In genomic region chr17:63826468-63827001, GRCh38 we compare ENCODE assay signal across 8 cellular contexts. TPM values are rescaled to one million over a fixed set of nuclear protein-coding genes. Genes with fewer than 3 reads are reported as not detected.
DNase-seq lines count a peak whose midpoint lies in the region; ATAC-seq and TF ChIP-seq lines count a peak whose summit lies in the region.

No MANE protein-coding gene starts in this region.

- CTCF ChIA-PET in HCT116 (lab: Charles Lee), result interaction anchor here (1.0 to 1.7 kb wide), 2 partner anchors 8 to 40 kb away, joined by 3 to 6 read pairs; no protein-coding TSS in a partner anchor

- peak overlapping the region; percentile 99 for H3K27ac Mint-ChIP-seq in T-helper 17 cell

- TF ChIP-seq POLR2A in HCT116 (IDR thresholded peaks at IDR 0.05; ENCODE audit: borderline replicate concordance, extremely low read depth, insufficient read depth, insufficient read length), result no peak

- peaks cover 57% of the 10 kb centered on the region for H3K4me1 Mint-ChIP-seq in T-helper 17 cell

- TSS peak; percentile 81 for BruUV-seq in HCT116 (replicated peaks; lab: Mats Ljungman, UMichigan)

- no peaks in the 10 kb centered on the region for H3K9me3 ChIP-seq in BLaER1
- no peaks in the 10 kb centered on the region for H3K9me3 ChIP-seq in HCT116 (ENCODE audit: control insufficient read depth in 1 of 2, insufficient read depth in 1 of 2, low read depth in 1 of 2, low read length in 2 of 2)
- peaks cover 2% of the 10 kb centered on the region for H3K9me3 ChIP-seq in T-helper 17 cell (ENCODE audit: control insufficient read depth, low read length, poor library complexity, severe bottlenecking)
- H3K9me3 ChIP-seq in fibroblast of lung (ENCODE audit: control insufficient read depth, insufficient read depth, low read depth, low read length), result no peaks in the 10 kb centered on the region
- H3K9me3 ChIP-seq in neutrophil, result no peaks in the 10 kb centered on the region

- H3K79me2 ChIP-seq in HCT116 (ENCODE audit: insufficient read depth, low read length) (peaks cover 93% of the 10 kb centered on the region), fibroblast of lung (ENCODE audit: control insufficient read depth, insufficient read depth, low read length) (peaks cover 51% of the 10 kb centered on the region)

- H3K27me3 ChIP-seq in BLaER1, result no peaks in the 10 kb centered on the region
- no peaks in the 10 kb centered on the region for H3K27me3 ChIP-seq in HCT116 (ENCODE audit: insufficient read depth, low read length)
- no peaks in the 10 kb centered on the region for H3K27me3 ChIP-seq in fibroblast of lung (ENCODE audit: control insufficient read depth, insufficient read depth, low read length)
- H3K27me3 ChIP-seq in neutrophil, result no peaks in the 10 kb centered on the region

- ATAC-seq in HCT116 (peak; percentile 6), T-helper 17 cell (peak; percentile 6), HG03460 (IDR thresholded peaks at IDR 0.05; ENCODE audit: unreplicated experiment) (no peak)

- H3K4me1 ChIP-seq in BLaER1 (peaks cover 77% of the 10 kb centered on the region), HCT116 (ENCODE audit: control insufficient read depth in 1 of 2, insufficient read depth in 2 of 2, low read length in 2 of 2) (peaks cover 8 to 16% of the 10 kb centered on the region in 2 experiments), fibroblast of lung (ENCODE audit: control insufficient read depth, extremely low read depth, insufficient read depth, low read length) (peaks cover 8% of the 10 kb centered on the region), neutrophil (ENCODE audit: control insufficient read depth in 1 of 2, insufficient read depth in 1 of 2, low read depth in 1 of 2, low read length in 1 of 2) (peaks cover 29 to 39% of the 10 kb centered on the region in 2 experiments)

- intact Hi-C loops in HCT116 (cut with micrococcal nuclease), result loop anchor here (1.0 to 5.0 kb wide), 3 partner anchors 13 to 129 kb away; partner anchors contain the start of gene CCDC47

- peaks cover 21% of the 10 kb centered on the region for H3K36me3 Mint-ChIP-seq in T-helper 17 cell (ENCODE audit: low read depth)

- H3K9me2 ChIP-seq in HCT116 (ENCODE audit: insufficient read depth), result no peaks in the 10 kb centered on the region

- H3K27me3 Mint-ChIP-seq in T-helper 17 cell, result no peaks in the 10 kb centered on the region

- H2AFZ ChIP-seq in HCT116 (ENCODE audit: low read depth, low read length, poor library complexity, severe bottlenecking) (no peak overlapping the region), fibroblast of lung (ENCODE audit: low read length) (no peak overlapping the region)

- DNase-seq in HCT116 (ENCODE audit: low read depth, low spot score) (no peak), T-helper 17 cell (no peak), fibroblast of lung (ENCODE audit: low read depth in 2 of 2) (peak in 1 of 2 donors; percentile 27), Ammon's horn (ENCODE audit: low spot score) (no peak), cortex of kidney (lab: John Stamatoyannopoulos, UW) (no peak)

- RAD21 ChIA-PET in HCT116 (lab: Charles Lee; ENCODE audit: low non-redundant PET in 1 of 2, low total read pairs in 2 of 2, uncharacterized antibody in 2 of 2, unreplicated experiment in 2 of 2), result no interaction called here

- peak in 1 of 3 experiments; percentile 8; a peak in 2 of 6 replicates for TF ChIP-seq CTCF in HCT116 (IDR thresholded peaks at IDR 0.05 in 2 of 3, conservative IDR thresholded peaks at IDR 0.05 in 1 of 3; ENCODE audit: borderline replicate concordance in 1 of 3, insufficient read depth in 1 of 3, low read depth in 2 of 3, low read length in 2 of 3)
- TF ChIP-seq CTCF in fibroblast of lung (conservative IDR thresholded peaks at IDR 0.05 in 1 of 2, IDR thresholded peaks at IDR 0.05 in 1 of 2; ENCODE audit: low read depth in 1 of 2, low read length in 2 of 2), result no peak
- TF ChIP-seq CTCF in neutrophil (IDR thresholded peaks at IDR 0.05), result no peak

- H3K9ac ChIP-seq in BLaER1 (peak overlapping the region; percentile 91), HCT116 (ENCODE audit: low read length) (peak overlapping the region; percentile 88), fibroblast of lung (ENCODE audit: insufficient read depth, low read length) (peak overlapping the region; percentile 92)

- H3K4me3 Mint-ChIP-seq in T-helper 17 cell, result peak overlapping the region; percentile 99

- POLR2A ChIA-PET in HCT116 (lab: Charles Lee), result interaction anchor here (1.2 to 4.3 kb wide), 2 partner anchors 17 to 53 kb away, joined by 5 to 16 read pairs; partner anchors contain the start of genes CCDC47 and DDX42

- H3K4me2 ChIP-seq in BLaER1 (peak overlapping the region; percentile 93), HCT116 (ENCODE audit: low read length) (peak overlapping the region; percentile 84), fibroblast of lung (ENCODE audit: extremely low read depth, insufficient read depth, low read length) (peak overlapping the region; percentile 89)

- H3K27ac ChIP-seq in BLaER1, result peak overlapping the region; percentile 96
- H3K27ac ChIP-seq in HCT116 (ENCODE audit: low read depth, low read length), result peak overlapping the region; percentile 81
- H3K27ac ChIP-seq in fibroblast of lung (ENCODE audit: insufficient read depth, low read length), result peak overlapping the region; percentile 93
- peak overlapping the region; percentile 92 for H3K27ac ChIP-seq in neutrophil

- H3K4me3 ChIP-seq in BLaER1 (peak overlapping the region; percentile 86), HCT116 (replicated peaks in 1 of 2; ENCODE audit: low read depth in 1 of 2, low read length in 2 of 2) (peak overlapping the region; percentile 81 to 85), fibroblast of lung (replicated peaks in 1 of 4; ENCODE audit: control extremely low read depth in 1 of 4, insufficient read depth in 1 of 4, low read depth in 3 of 4, low read length in 4 of 4) (peak overlapping the region; percentile 49 to 84 (median 77)), neutrophil (ENCODE audit: low read depth in 1 of 2, low read length in 1 of 2) (peak overlapping the region; percentile 96)

- H4K20me1 ChIP-seq in BLaER1 (peaks cover 49% of the 10 kb centered on the region), HCT116 (ENCODE audit: insufficient read depth) (peaks cover 4% of the 10 kb centered on the region; the same call in 1 of the 2 replicates), fibroblast of lung (ENCODE audit: control insufficient read depth, extremely low read depth, insufficient read depth, low read length) (no peaks in the 10 kb centered on the region)

- H3K36me3 ChIP-seq in BLaER1, result peaks cover 75% of the 10 kb centered on the region
- H3K36me3 ChIP-seq in HCT116 (ENCODE audit: control insufficient read depth in 1 of 2, insufficient read depth in 2 of 2, low read length in 2 of 2), result peaks cover 62 to 71% of the 10 kb centered on the region in 2 experiments
- H3K36me3 ChIP-seq in fibroblast of lung (ENCODE audit: control insufficient read depth, insufficient read depth, low read length), result peaks cover 48% of the 10 kb centered on the region
- H3K36me3 ChIP-seq in neutrophil, result peaks cover 57% of the 10 kb centered on the region

- no peak for TF ChIP-seq RAD21 in HCT116 (IDR thresholded peaks at IDR 0.05; ENCODE audit: low read depth)

TF ChIP-seq in HCT116, 20 proteins besides CTCF, POLR2A, EP300 and RAD21:
- TF ChIP-seq POLR2AphosphoS5 (IDR thresholded peaks at IDR 0.05; ENCODE audit: low read depth, low read length) (no peak), ZFX (IDR thresholded peaks at IDR 0.05) (no peak)

RNA-seq across cellular contexts. Expression of gene PSMC5, which starts 0.7 kb away (rescaled TPM):
- total RNA-seq in HCT116 (2021; ENCODE audit: unreplicated experiment) (193 TPM), T-helper 17 cell (10 to 100 TPM; 83.5 to 92.2 TPM), fibroblast of lung (61.9 and 66.9 TPM in 2 replicates)
- 205 and 235 TPM in 2 replicates for polyA plus RNA-seq in HCT116 (2012)
- 216 and 276 TPM in 2 replicates for polyA plus RNA-seq in fibroblast of lung
- polyA plus RNA-seq in fibroblast of lung (2012), result 151 and 200 TPM in 2 replicates
- 108 and 120 TPM in 2 replicates for polyA minus RNA-seq in fibroblast of lung (ENCODE audit: low replicate concordance)

RNA-seq across cellular contexts. Expression of gene FTSJ3, which starts 0.9 kb away (rescaled TPM):
- total RNA-seq in HCT116 (2021; ENCODE audit: unreplicated experiment), result 70.9 TPM
- polyA plus RNA-seq in HCT116 (2012), result 35.8 and 40.6 TPM in 2 replicates
- 10 to 100 TPM; 44.2 to 54.3 TPM for total RNA-seq in T-helper 17 cell
- 61.8 and 86.5 TPM in 2 replicates for total RNA-seq in fibroblast of lung
- 37.8 and 62.2 TPM in 2 replicates for polyA plus RNA-seq in fibroblast of lung
- polyA plus RNA-seq in fibroblast of lung (2012), result 31.7 and 48.3 TPM in 2 replicates
- 29.5 and 72.0 TPM in 2 replicates for polyA minus RNA-seq in fibroblast of lung (ENCODE audit: low replicate concordance)

RNA-seq across cellular contexts. Expression of gene SMARCD2, which starts 15.9 kb away (rescaled TPM):
- 168 TPM for total RNA-seq in HCT116 (2021; ENCODE audit: unreplicated experiment)
- 169 and 186 TPM in 2 replicates for polyA plus RNA-seq in HCT116 (2012)
- 100 to 1,000 TPM in 1 of 2 donors, 10 to 100 TPM in 1; 95.3 to 106 TPM for total RNA-seq in T-helper 17 cell
- 87.0 and 94.5 TPM in 2 replicates for total RNA-seq in fibroblast of lung
- polyA plus RNA-seq in fibroblast of lung, result 51.1 and 57.9 TPM in 2 replicates
- 50.7 and 62.1 TPM in 2 replicates for polyA plus RNA-seq in fibroblast of lung (2012)
- polyA minus RNA-seq in fibroblast of lung (ENCODE audit: low replicate concordance), result 134 and 196 TPM in 2 replicates

RNA-seq across cellular contexts. Expression of gene CSH2, which starts 46.9 kb away (rescaled TPM):
- total RNA-seq in HCT116 (2021; ENCODE audit: unreplicated experiment), result not detected
- 0.05 and 0.31 TPM in 2 replicates for polyA plus RNA-seq in HCT116 (2012)
- 1 to 10 TPM; 3.6 to 4.0 TPM for total RNA-seq in T-helper 17 cell
- not detected in 2 replicates for total RNA-seq in fibroblast of lung
- polyA plus RNA-seq in fibroblast of lung, result not detected in 2 replicates
- not detected in 2 replicates for polyA plus RNA-seq in fibroblast of lung (2012)
- not detected in 2 replicates for polyA minus RNA-seq in fibroblast of lung (ENCODE audit: low replicate concordance)

RNA-seq across cellular contexts. Expression of gene DDX42, which starts 52.6 kb away (rescaled TPM):
- 174 TPM for total RNA-seq in HCT116 (2021; ENCODE audit: unreplicated experiment)
- 87.7 and 103 TPM in 2 replicates for polyA plus RNA-seq in HCT116 (2012)
- 10 to 100 TPM; 81.6 to 93.6 TPM for total RNA-seq in T-helper 17 cell
- 53.4 and 61.8 TPM in 2 replicates for total RNA-seq in fibroblast of lung
- polyA plus RNA-seq in fibroblast of lung, result 67.0 and 81.5 TPM in 2 replicates
- 56.0 and 63.3 TPM in 2 replicates for polyA plus RNA-seq in fibroblast of lung (2012)
- polyA minus RNA-seq in fibroblast of lung (ENCODE audit: low replicate concordance), result 15.6 and 63.3 TPM in 2 replicates
